Comparison of ENCODE assay signal across 1 cellular context in genomic region chr20:44841955-44842354, GRCh38.
TF ChIP-seq lines count a peak whose summit lies in the region.

No MANE protein-coding gene starts in this region.

TF ChIP-seq in HepG2, 621 proteins besides CTCF, POLR2A, EP300 and RAD21:
- no peak for TF ChIP-seq SOX6 (IDR thresholded peaks at IDR 0.05)
- no peak for TF ChIP-seq SOX6 (CRISPR knock-in tag; IDR thresholded peaks at IDR 0.05)
- TF ChIP-seq REL (CRISPR knock-in tag; conservative IDR thresholded peaks at IDR 0.05) = no peak
- peak; percentile 68 for TF ChIP-seq CREB1 (IDR thresholded peaks at IDR 0.05)
- TF ChIP-seq CREB1 (CRISPR knock-in tag; IDR thresholded peaks at IDR 0.05) = no peak
- TF ChIP-seq, protein P1, sequence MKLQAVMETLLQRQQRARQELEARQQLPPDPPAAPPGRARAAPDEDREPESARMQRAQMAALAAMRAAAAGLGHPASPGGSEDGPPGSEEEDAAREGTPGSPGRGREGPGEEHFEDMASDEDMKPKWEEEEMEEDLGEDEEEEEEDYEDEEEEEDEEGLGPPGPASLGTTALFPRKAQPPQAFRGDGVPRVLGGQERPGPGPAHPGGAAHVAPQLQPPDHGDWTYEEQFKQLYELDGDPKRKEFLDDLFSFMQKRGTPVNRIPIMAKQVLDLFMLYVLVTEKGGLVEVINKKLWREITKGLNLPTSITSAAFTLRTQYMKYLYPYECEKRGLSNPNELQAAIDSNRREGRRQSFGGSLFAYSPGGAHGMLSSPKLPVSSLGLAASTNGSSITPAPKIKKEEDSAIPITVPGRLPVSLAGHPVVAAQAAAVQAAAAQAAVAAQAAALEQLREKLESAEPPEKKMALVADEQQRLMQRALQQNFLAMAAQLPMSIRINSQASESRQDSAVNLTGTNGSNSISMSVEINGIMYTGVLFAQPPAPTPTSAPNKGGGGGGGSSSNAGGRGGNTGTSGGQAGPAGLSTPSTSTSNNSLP (IDR thresholded peaks at IDR 0.05; ENCODE audit: low read depth, low read length) = no peak
- TF ChIP-seq SIN3A (IDR thresholded peaks at IDR 0.05; ENCODE audit: borderline replicate concordance, low read depth, low read length) = no peak
- TF ChIP-seq TCF7 (IDR thresholded peaks at IDR 0.05; ENCODE audit: low read depth) = no peak
- peak; percentile 11; the same call in 1 of the 2 replicates for TF ChIP-seq ATF7 (IDR thresholded peaks at IDR 0.05)
- TF ChIP-seq ATF7 (CRISPR knock-in tag; IDR thresholded peaks at IDR 0.05) = no peak
- TF ChIP-seq ZSCAN12 (CRISPR knock-in tag; IDR thresholded peaks at IDR 0.05) = no peak
- TF ChIP-seq ZNF841 (CRISPR knock-in tag; IDR thresholded peaks at IDR 0.05; ENCODE audit: borderline replicate concordance) = no peak
